Comparison of ENCODE assay signal across 8 cellular contexts in the genomic region with DNA sequence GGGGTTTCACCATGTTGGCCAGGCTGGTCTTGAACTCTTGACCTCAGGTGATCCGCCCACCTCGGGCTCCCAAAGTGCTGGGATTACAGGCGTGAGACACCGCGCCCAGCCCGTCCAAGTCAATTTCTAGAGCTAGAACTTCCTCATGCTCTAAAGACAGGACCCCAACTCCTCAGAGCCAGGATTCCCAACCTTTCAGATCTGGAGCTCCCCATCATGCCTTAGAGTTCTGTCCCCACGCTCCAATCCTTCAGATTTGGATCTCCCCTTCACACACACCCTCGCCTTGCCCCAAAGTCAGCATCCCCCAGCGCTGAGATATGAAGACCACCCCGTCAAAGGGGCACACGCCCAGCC. TPM values are rescaled to one million over a fixed set of nuclear protein-coding genes. Genes with fewer than 3 reads are reported as not detected.
DNase-seq lines count a peak whose midpoint lies in the region; ATAC-seq and TF ChIP-seq lines count a peak whose summit lies in the region.
"Had no signal": no experiment of that assay in that cellular context is flagged by ENCODE, and none has a peak within 500 bp of the region (broad histone marks: within the 10 kb centered on the region; RNA-seq: fewer than 3 reads in every experiment).

No MANE protein-coding gene starts in this region.

- H3K27me3 Mint-ChIP-seq in activated CD8-positive, alpha-beta T cell treated with anti-CD3 and anti-CD28 coated beads, Interleukin-2, amount 10 ng/mL, durations not matched to agents 7 days and 5 days (ENCODE audit: low read depth) = peaks cover 40% of the 10 kb centered on the region

- H3K4me1 Mint-ChIP-seq in activated CD8-positive, alpha-beta T cell treated with anti-CD3 and anti-CD28 coated beads, Interleukin-2, amount 10 ng/mL, durations not matched to agents 7 days and 5 days (ENCODE audit: low read depth) = peaks cover 11% of the 10 kb centered on the region

- no peak for DNase-seq in activated CD8-positive, alpha-beta T cell treated with anti-CD3 and anti-CD28 coated beads, Interleukin-2, amount 10 ng/mL, durations not matched to agents 7 days and 5 days
- DNase-seq in smooth muscle cell (lab: John Stamatoyannopoulos, UW; ENCODE audit: unreplicated experiment) (no peak), SW480 (ENCODE audit: low spot score) (no peak), COLO829 (ENCODE audit: low spot score) (no peak)

- H3K27ac ChIP-seq in HEK293 (ENCODE audit: extremely low read depth, low read depth, low read length) (peak overlapping the region; percentile 1; the same call in 1 of the 2 replicates), smooth muscle cell (ENCODE audit: low read depth) (no peak overlapping the region)

- H3K9me3 ChIP-seq in HEK293 (ENCODE audit: control insufficient read depth, insufficient read depth, low read depth, low read length) (no peaks in the 10 kb centered on the region), iPS-18c (ENCODE audit: control insufficient read depth, insufficient read depth, low read length) (no peaks in the 10 kb centered on the region), smooth muscle cell (replicated peaks; ENCODE audit: low read depth) (no peaks in the 10 kb centered on the region)

- H3K4me3 ChIP-seq in HEK293 (ENCODE audit: low read depth, low read length) (peak overlapping the region; percentile 55), iPS-18c (ENCODE audit: insufficient read depth, low read depth, low read length) (peak overlapping the region; percentile 59), smooth muscle cell (peak overlapping the region; percentile 54)

- no peaks in the 10 kb centered on the region for H3K4me1 ChIP-seq in HEK293 (ENCODE audit: control insufficient read depth, insufficient read depth, low read length)
- no peaks in the 10 kb centered on the region for H3K4me1 ChIP-seq in smooth muscle cell (ENCODE audit: low read depth)

- no peak for TF ChIP-seq CTCF in HEK293 (tag by site-specific recombination; IDR thresholded peaks at IDR 0.05)
- TF ChIP-seq CTCF in smooth muscle cell (IDR thresholded peaks at IDR 0.05; ENCODE audit: borderline replicate concordance, insufficient read depth, poor library complexity, severe bottlenecking) = no peak

- H2AFZ ChIP-seq in smooth muscle cell (ENCODE audit: low read depth) = peak overlapping the region; percentile 96

- H3K36me3 ChIP-seq in HEK293 (ENCODE audit: control insufficient read depth in 2 of 2, insufficient read depth in 1 of 2, low read length in 2 of 2) (no peaks in the 10 kb centered on the region), smooth muscle cell (ENCODE audit: low read depth) (no peaks in the 10 kb centered on the region)

- H3F3A ChIP-seq in smooth muscle cell (ENCODE audit: low read depth) = peaks cover 5% of the 10 kb centered on the region

- no peaks in the 10 kb centered on the region for H3K36me3 Mint-ChIP-seq in activated CD8-positive, alpha-beta T cell treated with anti-CD3 and anti-CD28 coated beads, Interleukin-2, amount 10 ng/mL, durations not matched to agents 7 days and 5 days (ENCODE audit: low read depth)

- H3K9ac ChIP-seq in smooth muscle cell (ENCODE audit: low read depth) = no peak overlapping the region

- no peaks in the 10 kb centered on the region for H3K9me3 Mint-ChIP-seq in activated CD8-positive, alpha-beta T cell treated with anti-CD3 and anti-CD28 coated beads, Interleukin-2, amount 10 ng/mL, durations not matched to agents 7 days and 5 days (ENCODE audit: insufficient read depth)

- H4K20me1 ChIP-seq in smooth muscle cell (ENCODE audit: low read depth) = no peaks in the 10 kb centered on the region

- H3K27ac Mint-ChIP-seq in activated CD8-positive, alpha-beta T cell treated with anti-CD3 and anti-CD28 coated beads, Interleukin-2, amount 10 ng/mL, durations not matched to agents 7 days and 5 days = peak overlapping the region; percentile 54

- no peaks in the 10 kb centered on the region for H3K79me2 ChIP-seq in smooth muscle cell (ENCODE audit: low read depth)

- ATAC-seq in activated CD8-positive, alpha-beta T cell treated with anti-CD3 and anti-CD28 coated beads, Interleukin-2, amount 10 ng/mL, durations not matched to agents 7 days and 5 days = no peak
- ATAC-seq in GM18502 (IDR thresholded peaks at IDR 0.05; ENCODE audit: poor library complexity, unreplicated experiment) = no peak

- CTCF ChIA-PET in HEK293 (lab: Yijun Ruan, JAX) = interaction anchor here (0.6 to 2.6 kb wide), 17 partner anchors 10 to 249 kb away, joined by 3 to 18 read pairs (median 5); partner anchors contain the start of genes ATP6V0D1 and TPPP3
- CTCF ChIA-PET in activated CD8-positive, alpha-beta T cell treated with anti-CD3 and anti-CD28 coated beads, Interleukin-2, amount 10 ng/mL, durations not matched to agents 7 days and 5 days (lab: Charles Lee) = interaction anchor here (0.8 to 3.6 kb wide), 10 partner anchors 14 to 99 kb away, joined by 3 to 17 read pairs (median 4); partner anchors contain the start of gene TMEM208

- H3K27me3 ChIP-seq in smooth muscle cell (ENCODE audit: low read depth) = peaks cover 42% of the 10 kb centered on the region

- peak overlapping the region; percentile 83 for H3K4me3 Mint-ChIP-seq in activated CD8-positive, alpha-beta T cell treated with anti-CD3 and anti-CD28 coated beads, Interleukin-2, amount 10 ng/mL, durations not matched to agents 7 days and 5 days

- peak overlapping the region; percentile 90 for H3K4me2 ChIP-seq in smooth muscle cell

- POLR2A ChIA-PET in HEK293 (lab: Yijun Ruan, JAX) = no interaction called here
- POLR2A ChIA-PET in activated CD8-positive, alpha-beta T cell treated with anti-CD3 and anti-CD28 coated beads, Interleukin-2, amount 10 ng/mL, durations not matched to agents 7 days and 5 days (lab: Charles Lee) = no interaction called here

- WGBS in smooth muscle cell (ENCODE audit: low lambda C conversion rate) = 65% methylated on average over 11 of the region's 11 CpGs

TF ChIP-seq in HEK293, 187 proteins besides CTCF, POLR2A, EP300 and RAD21 (continues in another document):
- TF ChIP-seq ZNF529 (tag by site-specific recombination; IDR thresholded peaks at IDR 0.05; ENCODE audit: insufficient replicate concordance) (no peak), ZEB2 (tag by site-specific recombination; IDR thresholded peaks at IDR 0.05) (no peak), ZNF623 (tag by site-specific recombination; IDR thresholded peaks at IDR 0.05) (no peak), ZNF510 (tag by site-specific recombination; IDR thresholded peaks at IDR 0.05; ENCODE audit: insufficient replicate concordance) (no peak), WT1 (tag by site-specific recombination; IDR thresholded peaks at IDR 0.05) (no peak)
- TF ChIP-seq, protein P1, sequence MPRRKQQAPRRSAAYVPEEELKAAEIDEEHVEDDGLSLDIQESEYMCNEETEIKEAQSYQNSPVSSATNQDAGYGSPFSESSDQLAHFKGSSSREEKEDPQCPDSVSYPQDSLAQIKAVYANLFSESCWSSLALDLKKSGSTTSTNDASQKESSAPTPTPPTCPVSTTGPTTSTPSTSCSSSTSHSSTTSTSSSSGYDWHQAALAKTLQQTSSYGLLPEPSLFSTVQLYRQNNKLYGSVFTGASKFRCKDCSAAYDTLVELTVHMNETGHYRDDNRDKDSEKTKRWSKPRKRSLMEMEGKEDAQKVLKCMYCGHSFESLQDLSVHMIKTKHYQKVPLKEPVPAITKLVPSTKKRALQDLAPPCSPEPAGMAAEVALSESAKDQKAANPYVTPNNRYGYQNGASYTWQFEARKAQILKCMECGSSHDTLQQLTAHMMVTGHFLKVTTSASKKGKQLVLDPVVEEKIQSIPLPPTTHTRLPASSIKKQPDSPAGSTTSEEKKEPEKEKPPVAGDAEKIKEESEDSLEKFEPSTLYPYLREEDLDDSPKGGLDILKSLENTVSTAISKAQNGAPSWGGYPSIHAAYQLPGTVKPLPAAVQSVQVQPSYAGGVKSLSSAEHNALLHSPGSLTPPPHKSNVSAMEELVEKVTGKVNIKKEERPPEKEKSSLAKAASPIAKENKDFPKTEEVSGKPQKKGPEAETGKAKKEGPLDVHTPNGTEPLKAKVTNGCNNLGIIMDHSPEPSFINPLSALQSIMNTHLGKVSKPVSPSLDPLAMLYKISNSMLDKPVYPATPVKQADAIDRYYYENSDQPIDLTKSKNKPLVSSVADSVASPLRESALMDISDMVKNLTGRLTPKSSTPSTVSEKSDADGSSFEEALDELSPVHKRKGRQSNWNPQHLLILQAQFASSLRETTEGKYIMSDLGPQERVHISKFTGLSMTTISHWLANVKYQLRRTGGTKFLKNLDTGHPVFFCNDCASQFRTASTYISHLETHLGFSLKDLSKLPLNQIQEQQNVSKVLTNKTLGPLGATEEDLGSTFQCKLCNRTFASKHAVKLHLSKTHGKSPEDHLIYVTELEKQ (tag by site-specific recombination; IDR thresholded peaks at IDR 0.05; ENCODE audit: borderline replicate concordance) = no peak
- TF ChIP-seq, protein P2, sequence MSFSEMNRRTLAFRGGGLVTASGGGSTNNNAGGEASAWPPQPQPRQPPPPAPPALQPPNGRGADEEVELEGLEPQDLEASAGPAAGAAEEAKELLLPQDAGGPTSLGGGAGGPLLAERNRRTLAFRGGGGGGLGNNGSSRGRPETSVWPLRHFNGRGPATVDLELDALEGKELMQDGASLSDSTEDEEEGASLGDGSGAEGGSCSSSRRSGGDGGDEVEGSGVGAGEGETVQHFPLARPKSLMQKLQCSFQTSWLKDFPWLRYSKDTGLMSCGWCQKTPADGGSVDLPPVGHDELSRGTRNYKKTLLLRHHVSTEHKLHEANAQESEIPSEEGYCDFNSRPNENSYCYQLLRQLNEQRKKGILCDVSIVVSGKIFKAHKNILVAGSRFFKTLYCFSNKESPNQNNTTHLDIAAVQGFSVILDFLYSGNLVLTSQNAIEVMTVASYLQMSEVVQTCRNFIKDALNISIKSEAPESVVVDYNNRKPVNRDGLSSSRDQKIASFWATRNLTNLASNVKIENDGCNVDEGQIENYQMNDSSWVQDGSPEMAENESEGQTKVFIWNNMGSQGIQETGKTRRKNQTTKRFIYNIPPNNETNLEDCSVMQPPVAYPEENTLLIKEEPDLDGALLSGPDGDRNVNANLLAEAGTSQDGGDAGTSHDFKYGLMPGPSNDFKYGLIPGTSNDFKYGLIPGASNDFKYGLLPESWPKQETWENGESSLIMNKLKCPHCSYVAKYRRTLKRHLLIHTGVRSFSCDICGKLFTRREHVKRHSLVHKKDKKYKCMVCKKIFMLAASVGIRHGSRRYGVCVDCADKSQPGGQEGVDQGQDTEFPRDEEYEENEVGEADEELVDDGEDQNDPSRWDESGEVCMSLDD (tag by site-specific recombination; IDR thresholded peaks at IDR 0.05) = peak; percentile 43; the same call in 1 of the 2 replicates

RNA-seq across cellular contexts. Expression of gene KCTD19, which starts 0.4 kb away (rescaled TPM):
- total RNA-seq in activated CD8-positive, alpha-beta T cell treated with anti-CD3 and anti-CD28 coated beads, Interleukin-2, amount 10 ng/mL, durations not matched to agents 7 days and 5 days = 1 to 10 TPM in 1 of 2 experiments, under 1 TPM in 1; 0.65 to 1.1 TPM
- 0.04 TPM in 1 of 2 replicates, not detected in the other for total RNA-seq in smooth muscle cell
- polyA plus RNA-seq in smooth muscle cell = 0.49 and 0.59 TPM in 2 replicates
- total RNA-seq: lung microvascular endothelial cell had no signal

RNA-seq across cellular contexts. Expression of gene LRRC36, which starts 0.5 kb away (rescaled TPM):
- total RNA-seq in activated CD8-positive, alpha-beta T cell treated with anti-CD3 and anti-CD28 coated beads, Interleukin-2, amount 10 ng/mL, durations not matched to agents 7 days and 5 days = not detected
- total RNA-seq in smooth muscle cell = not detected in 2 replicates
- 0.24 TPM in 1 of 2 replicates, not detected in the other for polyA plus RNA-seq in smooth muscle cell
- total RNA-seq: lung microvascular endothelial cell had no signal

RNA-seq across cellular contexts. Expression of gene PLEKHG4, which starts 46.8 kb away (rescaled TPM):
- 10 to 100 TPM; 13.6 to 16.3 TPM for total RNA-seq in activated CD8-positive, alpha-beta T cell treated with anti-CD3 and anti-CD28 coated beads, Interleukin-2, amount 10 ng/mL, durations not matched to agents 7 days and 5 days
- total RNA-seq in smooth muscle cell = 3.9 and 27.0 TPM in 2 replicates
- 2.7 and 9.9 TPM in 2 replicates for polyA plus RNA-seq in smooth muscle cell
